In the genomic region with DNA sequence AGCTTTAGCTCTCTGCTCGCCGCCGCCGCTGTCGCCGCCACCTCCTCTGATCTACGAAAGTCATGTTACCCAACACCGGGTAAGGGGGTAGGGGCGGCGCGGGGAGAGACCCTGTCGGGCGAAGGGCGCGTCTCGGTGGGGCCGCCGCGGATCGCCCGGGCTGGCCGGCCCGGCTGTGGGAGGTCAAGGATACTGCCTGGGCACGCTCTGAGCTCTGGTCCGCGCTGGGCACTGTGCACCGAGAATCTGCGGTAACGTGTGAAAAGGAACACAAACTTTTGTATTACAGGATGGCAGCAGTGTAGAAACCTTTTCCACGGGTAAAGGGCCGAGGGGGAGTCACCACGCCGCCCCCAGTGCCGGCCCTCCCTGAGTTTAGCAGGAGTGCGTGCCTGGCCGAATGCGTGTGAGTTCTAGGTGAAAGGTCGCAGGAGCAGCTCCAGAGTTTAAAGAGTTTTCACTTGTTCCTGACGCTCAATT, we compare ENCODE assay signal across 8 cellular contexts. TPM values are rescaled to one million over a fixed set of nuclear protein-coding genes. Genes with fewer than 3 reads are reported as not detected.
A peak's percentile ranks its signal among the peaks of the same experiment; 100 is the strongest.
DNase-seq lines count a peak whose midpoint lies in the region; ATAC-seq and TF ChIP-seq lines count a peak whose summit lies in the region.

A gene (plus strand): TSS at position 7 of the 480 bp plus-strand sequence. CDS start 56 bp downstream, at position 63.

- peak within 1 kb of the TSS; percentile 91 for H3K4me3 ChIP-seq in AG04450 (ENCODE audit: low read depth, low read length)
- H3K4me3 ChIP-seq in tibial artery = peak within 1 kb of the TSS; percentile 78 to 93

- H3K36me3 Mint-ChIP-seq in T-cell (peaks cover 4% of the 10 kb centered on the region), endothelial cell (ENCODE audit: low read depth, unreplicated experiment) (peaks cover 4% of the 10 kb centered on the region)

- peaks cover 0 to 1% (median 0%) of the 10 kb centered on the region in 3 donors for H3K9me3 Mint-ChIP-seq in T-cell
- no peaks in the 10 kb centered on the region for H3K9me3 Mint-ChIP-seq in endothelial cell (ENCODE audit: unreplicated experiment)

- ATAC-seq in GM19023 (IDR thresholded peaks at IDR 0.05; ENCODE audit: unreplicated experiment) (peak; percentile 26), HG03175 (IDR thresholded peaks at IDR 0.05; ENCODE audit: unreplicated experiment) (peak; percentile 24), T-cell (replicated peaks in 1 of 4) (peak in 3 of 4 experiments; percentile 11 to 32 (median 28))

- H3K4me1 Mint-ChIP-seq in T-cell (peaks cover 43 to 59% (median 52%) of the 10 kb centered on the region in 3 donors), endothelial cell (ENCODE audit: unreplicated experiment) (peaks cover 26% of the 10 kb centered on the region)

- H3K27me3 ChIP-seq in AG04450 (ENCODE audit: control insufficient read depth, insufficient read depth, low read length) (no peaks in the 10 kb centered on the region), tibial artery (no peaks in the 10 kb centered on the region)

- H3K27ac ChIP-seq in AG04450 (ENCODE audit: low read depth, low read length) (peak within 1 kb of the TSS; percentile 97), tibial artery (peak within 1 kb of the TSS; percentile 95 to 99)

- H3K27ac Mint-ChIP-seq in T-cell = peak within 1 kb of the TSS; percentile 97 to 98
- peak within 1 kb of the TSS; percentile 94 for H3K27ac Mint-ChIP-seq in endothelial cell (ENCODE audit: unreplicated experiment)

- CTCF ChIA-PET in AG04450 (lab: Charles Lee) (interaction anchor here (0.7 to 2.0 kb wide), 8 partner anchors 18 to 621 kb away, joined by 3 to 17 read pairs (median 5); a partner anchor contains a TSS), T-cell (lab: Charles Lee) (interaction anchor here (0.5 to 2.1 kb wide), 11 partner anchors 19 to 899 kb away, joined by 3 to 10 read pairs (median 4); a partner anchor contains a TSS)

- POLR2A ChIA-PET in AG04450 (lab: Yijun Ruan, JAX) (interaction anchor here (0.6 to 2.3 kb wide), 11 partner anchors 47 to 749 kb away, joined by 3 to 15 read pairs (median 3); a partner anchor contains a TSS), T-cell (lab: Charles Lee) (interaction anchor here (0.6 to 1.6 kb wide), 6 partner anchors 204 to 855 kb away, joined by 3 to 16 read pairs (median 5); a partner anchor contains a TSS)

- TF ChIP-seq CTCF in AG04450 (IDR thresholded peaks at IDR 0.05; ENCODE audit: low read depth, low read length) = no peak
- TF ChIP-seq CTCF in endothelial cell (IDR thresholded peaks at IDR 0.05; ENCODE audit: unreplicated experiment) = no peak
- TF ChIP-seq CTCF in tibial artery (IDR thresholded peaks at IDR 0.05) = no peak

- DNase-seq in AG04450 (ENCODE audit: low read depth, low spot score) (no peak), T-cell (peak in 1 of 34 experiments; percentile 6), endothelial cell (ENCODE audit: low spot score) (no peak), mucosa of gallbladder (ENCODE audit: low spot score) (no peak), tibial artery (peak in 1 of 2 donors; percentile 50), GM19240 (ENCODE audit: insufficient read length, low spot score) (no peak)

- H3K27me3 Mint-ChIP-seq in T-cell = no peaks in the 10 kb centered on the region
- H3K27me3 Mint-ChIP-seq in endothelial cell (ENCODE audit: unreplicated experiment) = peaks cover 2% of the 10 kb centered on the region

- H3K4me3 Mint-ChIP-seq in T-cell (peak within 1 kb of the TSS; percentile 99 to 100 (median 99)), endothelial cell (ENCODE audit: unreplicated experiment) (peak within 1 kb of the TSS; percentile 97)

- H3K36me3 ChIP-seq in tibial artery = no peaks in the 10 kb centered on the region

- H3K9me3 ChIP-seq in AG04450 (ENCODE audit: control insufficient read depth, insufficient read depth, low read length) (no peaks in the 10 kb centered on the region), tibial artery (no peaks in the 10 kb centered on the region)

- H3K4me1 ChIP-seq in tibial artery = peaks cover 0 to 60% (median 18%) of the 10 kb centered on the region in 4 donors

- intact Hi-C loops in tibial artery (cut with DNase I; ENCODE audit: low total_unique reads) = loop anchor here (10.0 kb wide), 1 partner anchor 105 kb away; a partner anchor contains a TSS

RNA-seq across cellular contexts. Expression of the gene that starts here (rescaled TPM):
- polyA plus RNA-seq in AG04450 (2011; rRNA removed) = 35.7 and 47.0 TPM in 2 replicates
- polyA minus RNA-seq in AG04450 (2011; rRNA and poly(A)+ RNA removed) = 32.5 and 60.0 TPM in 2 replicates
- total RNA-seq in T-cell (10 to 100 TPM in 3 of 5 donors, 1 to 10 TPM in 2; 9.1 to 11.8 (median 10.8) TPM), endothelial cell (ENCODE audit: unreplicated experiment) (7.9 TPM), mucosa of gallbladder (40.3 TPM)
